ENCODE assay signal across 1 cellular context in genomic region chr3:161560006-161560637, GRCh38.
TF ChIP-seq lines count a peak whose summit lies in the region.

No MANE protein-coding gene starts in this region.

TF ChIP-seq in H1, 55 proteins besides CTCF, POLR2A, EP300 and RAD21 (continued from another document):
- TF ChIP-seq CHD7 (IDR thresholded peaks at IDR 0.05; ENCODE audit: insufficient replicate concordance, low read length) (peak; percentile 32), TEAD4 (IDR thresholded peaks at IDR 0.05; ENCODE audit: low read depth, low read length) (peak; percentile 51; the same call in 1 of the 2 replicates), TAF1 (IDR thresholded peaks at IDR 0.05; ENCODE audit: low read depth, low read length) (no peak), BACH1 (IDR thresholded peaks at IDR 0.05; ENCODE audit: low read length) (no peak)
